15 cellular contexts compared by ENCODE assay signal in genomic region chr14:50806241-50806933, GRCh38.
"Had no signal": no experiment of that assay in that cellular context is flagged by ENCODE, and none has a peak within 500 bp of the region (broad histone marks: within the 10 kb centered on the region; RNA-seq: fewer than 3 reads in every experiment).

No MANE protein-coding gene starts in this region.

- H3K36me3 ChIP-seq: tibial artery, vagina had no signal

- H3K4me1 ChIP-seq: vagina had no signal

- H3K4me3 Mint-ChIP-seq: activated CD8-positive, alpha-beta T cell treated with anti-CD3 and anti-CD28 coated beads, Interleukin-2, amount 10 ng/mL, durations not matched to agents 7 days and 5 days; activated naive CD4-positive, alpha-beta T cell treated with anti-CD3 and anti-CD28 coated beads for 36 hours; activated T-helper 17 cell treated with anti-CD3 and anti-CD28 coated beads, Interleukin-2, amount 50 U/mL, for 72 hours; nephron progenitor cell; T-helper 17 cell; WTC11 had no signal

- ATAC-seq: activated CD8-positive, alpha-beta T cell treated with anti-CD3 and anti-CD28 coated beads, Interleukin-2, amount 10 ng/mL, durations not matched to agents 7 days and 5 days; activated T-helper 17 cell treated with anti-CD3 and anti-CD28 coated beads, Interleukin-2, amount 50 U/mL, for 72 hours; T-helper 17 cell; WTC11 had no signal

- H3K27me3 Mint-ChIP-seq: activated T-helper 17 cell treated with anti-CD3 and anti-CD28 coated beads, Interleukin-2, amount 50 U/mL, for 72 hours; T-helper 17 cell had no signal

- H3K27ac Mint-ChIP-seq: activated CD8-positive, alpha-beta T cell treated with anti-CD3 and anti-CD28 coated beads, Interleukin-2, amount 10 ng/mL, durations not matched to agents 7 days and 5 days; activated naive CD4-positive, alpha-beta T cell treated with anti-CD3 and anti-CD28 coated beads for 36 hours; activated T-helper 17 cell treated with anti-CD3 and anti-CD28 coated beads, Interleukin-2, amount 50 U/mL, for 72 hours; nephron progenitor cell; T-helper 17 cell; WTC11 had no signal

- H3K9me3 Mint-ChIP-seq: activated naive CD4-positive, alpha-beta T cell treated with anti-CD3 and anti-CD28 coated beads for 36 hours; activated T-helper 17 cell treated with anti-CD3 and anti-CD28 coated beads, Interleukin-2, amount 50 U/mL, for 72 hours; nephron progenitor cell; WTC11 had no signal

- H3K4me1 Mint-ChIP-seq: activated T-helper 17 cell treated with anti-CD3 and anti-CD28 coated beads, Interleukin-2, amount 50 U/mL, for 72 hours had no signal

- DNase-seq: activated CD4-positive, alpha-beta T cell treated with anti-CD3 and anti-CD28 coated beads for 48 hours; activated CD8-positive, alpha-beta memory T cell treated with anti-CD3 and anti-CD28 coated beads, Interleukin-2, amount 50 U/mL, for 48 hours; activated CD8-positive, alpha-beta T cell treated with anti-CD3 and anti-CD28 coated beads, Interleukin-2, amount 10 ng/mL, durations not matched to agents 7 days and 5 days; activated naive CD4-positive, alpha-beta T cell treated with anti-CD3 and anti-CD28 coated beads for 36 hours; caudate nucleus; effector CD4-positive, alpha-beta T cell; mammary epithelial cell; nephron progenitor cell; stimulated activated CD4-positive, alpha-beta T cell treated with anti-CD3 and anti-CD28 coated beads, Interleukin-4, amount 100 ng/mL, for 24 hours; T-helper 17 cell; tibial artery had no signal

- H3K4me3 ChIP-seq: coronary artery, tibial artery, vagina had no signal

- H3K27me3 ChIP-seq: tibial artery, vagina had no signal

- H3K9me3 ChIP-seq: tibial artery, vagina had no signal

- H3K27ac ChIP-seq: coronary artery, tibial artery, vagina had no signal
